ENCODE assay signal across 10 cellular contexts in genomic region chr9:82637368-82637767, GRCh38.
"Had no signal": no experiment of that assay in that cellular context is flagged by ENCODE, and none has a peak within 500 bp of the region (broad histone marks: within the 10 kb centered on the region; RNA-seq: fewer than 3 reads in every experiment).

No MANE protein-coding gene starts in this region.

- H3K4me3 ChIP-seq: GM23248, HAP-1, K562 had no signal

- H3K9ac ChIP-seq: GM23248 had no signal

- H3K9me3 ChIP-seq: HAP-1 had no signal

- H3K4me1 ChIP-seq: HAP-1 had no signal

- FAIRE-seq: HTR-8/SVneo, K562 had no signal

- H3K36me3 ChIP-seq: HAP-1 had no signal

- DNase-seq: GM23248, GOT3, H7, HFFc6, IMR-90, KG1 had no signal

- ATAC-seq: HCT116, K562 had no signal

- H3K27ac ChIP-seq: GM23248 had no signal
